12 cellular contexts compared by ENCODE assay signal in the genomic region with DNA sequence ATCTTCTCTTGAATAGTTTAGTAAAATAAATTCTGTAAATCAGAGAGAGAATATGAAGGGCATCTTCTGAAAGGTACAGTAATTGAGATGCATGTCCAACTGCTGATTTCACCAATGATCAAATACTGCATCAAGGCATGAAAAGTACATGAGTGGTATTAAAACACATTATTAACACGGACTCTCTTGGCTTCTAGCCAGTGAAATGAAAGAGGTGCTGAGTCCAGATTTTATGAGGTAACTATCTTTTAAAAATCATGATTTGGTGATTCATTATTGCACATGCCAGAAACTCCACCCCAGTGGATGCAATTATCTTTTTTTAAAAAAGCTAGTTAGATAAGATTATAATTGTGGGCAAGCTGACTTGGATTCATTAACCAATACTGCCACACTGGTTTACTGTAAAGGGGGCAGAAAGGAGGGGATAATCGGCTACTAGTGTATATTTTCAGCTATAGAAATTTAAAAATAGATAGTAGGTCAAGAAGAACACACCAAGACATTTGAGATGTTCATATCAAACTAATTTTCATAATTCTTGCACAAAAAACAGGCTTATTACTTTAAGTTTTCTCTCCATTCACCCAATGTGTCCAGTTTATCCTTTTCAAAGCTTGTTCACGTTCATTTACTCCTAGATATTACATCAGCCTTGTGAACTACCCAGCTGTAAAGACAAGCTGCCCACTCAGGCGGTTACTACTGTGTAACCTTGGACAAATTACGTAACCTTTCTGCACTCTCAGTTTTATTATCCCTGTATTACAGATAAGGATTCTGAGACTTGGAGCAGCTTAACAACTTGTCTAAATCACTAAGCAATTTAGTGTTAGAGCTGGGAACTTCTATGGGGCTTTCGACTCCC. TPM values are rescaled to one million over a fixed set of nuclear protein-coding genes. Genes with fewer than 3 reads are reported as not detected.
DNase-seq lines count a peak whose midpoint lies in the region; ATAC-seq, FAIRE-seq and TF ChIP-seq lines count a peak whose summit lies in the region.
"Had no signal": no experiment of that assay in that cellular context is flagged by ENCODE, and none has a peak within 500 bp of the region (broad histone marks: within the 10 kb centered on the region; RNA-seq: fewer than 3 reads in every experiment).

No MANE protein-coding gene starts in this region.

- no peak overlapping the region for H3K9ac ChIP-seq in GM12878 (ENCODE audit: control insufficient read depth, insufficient read depth, low read length)

- no peak overlapping the region for H3K4me3 ChIP-seq in GM12878
- H3K4me3 ChIP-seq: tibial nerve had no signal

- no peaks in the 10 kb centered on the region for H3K9me3 Mint-ChIP-seq in effector memory CD8-positive, alpha-beta T cell

- peak; percentile 8 for DNase-seq in DMS79 (lab: John Stamatoyannopoulos, UW)
- DNase-seq in LoVo (ENCODE audit: low spot score), result peak; percentile 36
- DNase-seq in GM12878 (ENCODE audit: low read depth, low spot score), result no peak
- no peak for DNase-seq in left lobe of liver (ENCODE audit: low spot score)
- DNase-seq in NCI-H69 (lab: John Stamatoyannopoulos, UW), result no peak
- DNase-seq in effector memory CD8-positive, alpha-beta T cell, result no peak
- DNase-seq: COR-L47, NCI-H187 had no signal

- no peaks in the 10 kb centered on the region; a peak in 1 of 4 replicates for H3K27me3 ChIP-seq in GM12878 (replicated peaks in 1 of 2; ENCODE audit: control insufficient read depth in 2 of 2, insufficient read depth in 2 of 2, low read length in 1 of 2)
- H3K27me3 ChIP-seq: tibial nerve had no signal

- in situ Hi-C loops in GM12878 (cut with MboI), result no loop called here

- TF ChIP-seq CTCF in GM12878 (IDR thresholded peaks at IDR 0.05 in 2 of 3, conservative IDR thresholded peaks at IDR 0.05 in 1 of 3; ENCODE audit: control insufficient read depth in 2 of 3, extremely low read depth in 1 of 3, insufficient read depth in 1 of 3, low read depth in 3 of 3, low read length in 3 of 3), result no peak

- no peaks in the 10 kb centered on the region for H3K79me2 ChIP-seq in GM12878 (ENCODE audit: control insufficient read depth, insufficient read depth, low read length)

- no TSS peak for BruUV-seq in GM12878 (replicated peaks; lab: Mats Ljungman, UMichigan)

- no peaks in the 10 kb centered on the region for H4K20me1 ChIP-seq in GM12878 (ENCODE audit: control insufficient read depth, insufficient read depth)

- H3K4me2 ChIP-seq in GM12878 (ENCODE audit: control insufficient read depth, insufficient read depth), result no peak overlapping the region

- no peaks in the 10 kb centered on the region for H3K36me3 ChIP-seq in GM12878 (ENCODE audit: control insufficient read depth in 2 of 2, insufficient read depth in 2 of 2, low read length in 1 of 2)
- H3K36me3 ChIP-seq: tibial nerve had no signal

- POLR2A ChIA-PET in GM12878 (lab: Charles Lee), result interaction anchor here (1.0 kb wide), 2 partner anchors 90 to 346 kb away, joined by 3 read pairs; no protein-coding TSS in a partner anchor

- H3K4me1 Mint-ChIP-seq in effector memory CD8-positive, alpha-beta T cell (ENCODE audit: low read depth in 2 of 2), result no peaks in the 10 kb centered on the region

- H3K27me3 Mint-ChIP-seq in effector memory CD8-positive, alpha-beta T cell, result peaks cover 4 to 22% of the 10 kb centered on the region in 2 donors

- H3K9me3 ChIP-seq in GM12878 (replicated peaks; ENCODE audit: control insufficient read depth, insufficient read depth, low read length), result no peaks in the 10 kb centered on the region
- H3K9me3 ChIP-seq: tibial nerve had no signal

- no peak overlapping the region for H3K27ac ChIP-seq in GM12878 (ENCODE audit: control insufficient read depth, insufficient read depth)
- H3K27ac ChIP-seq: tibial nerve had no signal

- TF ChIP-seq POLR2A in GM12878 (IDR thresholded peaks at IDR 0.05; ENCODE audit: low read depth, low read length), result no peak

- H3K4me1 ChIP-seq in GM12878 (ENCODE audit: control insufficient read depth, insufficient read depth, low read length), result no peaks in the 10 kb centered on the region
- H3K4me1 ChIP-seq: tibial nerve had no signal

- RAD21 ChIA-PET in GM12878 (lab: Charles Lee; ENCODE audit: unreplicated experiment), result interaction anchor here (0.6 kb wide), 1 partner anchor 131 kb away, joined by 3 read pairs; no protein-coding TSS in a partner anchor

- CTCF ChIA-PET in GM12878 (lab: Yijun Ruan, JAX), result interaction anchor here (0.7 to 1.2 kb wide), 2 partner anchors 23 to 131 kb away, joined by 3 read pairs; no protein-coding TSS in a partner anchor

- FAIRE-seq in GM12878 (lab: Jason Lieb, UNC), result no peak
- FAIRE-seq: GM12891 had no signal

- TF ChIP-seq RAD21 in GM12878 (IDR thresholded peaks at IDR 0.05; ENCODE audit: insufficient read depth, low read depth, low read length), result no peak

- H3K36me3 Mint-ChIP-seq in effector memory CD8-positive, alpha-beta T cell (ENCODE audit: insufficient read depth), result no peaks in the 10 kb centered on the region

- no peak overlapping the region for H3K4me3 Mint-ChIP-seq in effector memory CD8-positive, alpha-beta T cell

- TF ChIP-seq EP300 in GM12878 (IDR thresholded peaks at IDR 0.05; ENCODE audit: borderline replicate concordance in 1 of 2, control insufficient read depth in 1 of 2, low read depth in 2 of 2, low read length in 2 of 2), result no peak

- SMC1A ChIA-PET in GM12878 (lab: Charles Lee; ENCODE audit: uncharacterized antibody, unreplicated experiment), result interaction anchor here (0.6 to 1.8 kb wide), 7 partner anchors 9 to 131 kb away, joined by 3 to 5 read pairs (median 4); no protein-coding TSS in a partner anchor

- intact Hi-C loops in GM12878 (cut with micrococcal nuclease; ENCODE audit: unreplicated experiment), result no loop called here

- peak; percentile 22; the same call in 2 of the 3 replicates for ATAC-seq in GM12878
- peak; percentile 64 for ATAC-seq in left lobe of liver
- no peak for ATAC-seq in HG02973 (IDR thresholded peaks at IDR 0.05; ENCODE audit: unreplicated experiment)
- no peak for ATAC-seq in HG03439 (IDR thresholded peaks at IDR 0.05; ENCODE audit: unreplicated experiment)
- ATAC-seq in effector memory CD8-positive, alpha-beta T cell (replicated peaks), result no peak

- WGBS in GM12878 (ENCODE audit: insufficient coverage, insufficient replicate concordance, low lambda C conversion rate, missing lambda C conversion rate), result 17% methylated on average over 6 of the region's 6 CpGs

- H2AFZ ChIP-seq in GM12878 (ENCODE audit: control insufficient read depth, low read depth, low read length), result no peak overlapping the region

- no peak overlapping the region for H3K27ac Mint-ChIP-seq in effector memory CD8-positive, alpha-beta T cell

TF ChIP-seq in GM12878, 131 proteins besides CTCF, POLR2A, EP300 and RAD21:
- TF ChIP-seq JUNB (IDR thresholded peaks at IDR 0.05) (peak; percentile 29; the same call in 1 of the 2 replicates), NFIC (IDR thresholded peaks at IDR 0.05; ENCODE audit: low read depth, low read length) (peak; percentile 16; the same call in 1 of the 2 replicates)
- TF ChIP-seq, protein P1, sequence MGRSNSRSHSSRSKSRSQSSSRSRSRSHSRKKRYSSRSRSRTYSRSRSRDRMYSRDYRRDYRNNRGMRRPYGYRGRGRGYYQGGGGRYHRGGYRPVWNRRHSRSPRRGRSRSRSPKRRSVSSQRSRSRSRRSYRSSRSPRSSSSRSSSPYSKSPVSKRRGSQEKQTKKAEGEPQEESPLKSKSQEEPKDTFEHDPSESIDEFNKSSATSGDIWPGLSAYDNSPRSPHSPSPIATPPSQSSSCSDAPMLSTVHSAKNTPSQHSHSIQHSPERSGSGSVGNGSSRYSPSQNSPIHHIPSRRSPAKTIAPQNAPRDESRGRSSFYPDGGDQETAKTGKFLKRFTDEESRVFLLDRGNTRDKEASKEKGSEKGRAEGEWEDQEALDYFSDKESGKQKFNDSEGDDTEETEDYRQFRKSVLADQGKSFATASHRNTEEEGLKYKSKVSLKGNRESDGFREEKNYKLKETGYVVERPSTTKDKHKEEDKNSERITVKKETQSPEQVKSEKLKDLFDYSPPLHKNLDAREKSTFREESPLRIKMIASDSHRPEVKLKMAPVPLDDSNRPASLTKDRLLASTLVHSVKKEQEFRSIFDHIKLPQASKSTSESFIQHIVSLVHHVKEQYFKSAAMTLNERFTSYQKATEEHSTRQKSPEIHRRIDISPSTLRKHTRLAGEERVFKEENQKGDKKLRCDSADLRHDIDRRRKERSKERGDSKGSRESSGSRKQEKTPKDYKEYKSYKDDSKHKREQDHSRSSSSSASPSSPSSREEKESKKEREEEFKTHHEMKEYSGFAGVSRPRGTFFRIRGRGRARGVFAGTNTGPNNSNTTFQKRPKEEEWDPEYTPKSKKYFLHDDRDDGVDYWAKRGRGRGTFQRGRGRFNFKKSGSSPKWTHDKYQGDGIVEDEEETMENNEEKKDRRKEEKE (IDR thresholded peaks at IDR 0.05), result no peak

RNA-seq across cellular contexts. Expression of a gene that starts 20.3 kb away (rescaled TPM):
- 0.52 and 1.3 TPM in 2 replicates for total RNA-seq in GM12878 (2013; cell fraction: nucleolus; rRNA removed)
- total RNA-seq in GM12878 (2014; rRNA removed) (0.16 and 0.17 TPM in 2 replicates), GM12878 (2014; rRNA removed; fragmentation: Illumina TruSeq; extraction: Trizol) (0.09 TPM in 2 replicates), GM12878 (2021) (0.11 and 0.23 TPM in 2 replicates), left lobe of liver (0.08 TPM)
- not detected for polyA plus RNA-seq in GM12878 (2011; ENCODE audit: low read depth)
- polyA plus RNA-seq in GM12878 (2011; rRNA removed) (0.31 and 0.37 TPM in 2 replicates), GM12878 (2014; fragmentation: Illumina TruSeq; extraction: Trizol) (0.07 TPM in 1 of 2 replicates, not detected in the other), GM12878 (2014; fragmentation: Nextera tagmentation; extraction: Ambion mirVana) (under 1 TPM in 1 of 2 experiments, not detected in 1; 0.03 TPM), GM12878 (2014; rRNA removed) (0.06 and 0.08 TPM in 2 replicates), GM12878 (2016; fragmentation: Nextera tagmentation; extraction: Ambion mirVana) (not detected)
- 0.22 and 0.25 TPM in 2 replicates for polyA plus RNA-seq in GM12878 (2011; cell fraction: cytosol; rRNA removed)
- polyA plus RNA-seq in GM12878 (2011; cell fraction: nucleus; rRNA removed), result 1.3 TPM in 2 replicates
- polyA plus RNA-seq in GM12878 (2012), result 0.07 and 0.08 TPM in 2 replicates
- polyA minus RNA-seq in GM12878 (2011; rRNA and poly(A)+ RNA removed), result 1.6 and 1.8 TPM in 2 replicates
- 0.94 TPM in 1 of 2 replicates, not detected in the other for polyA minus RNA-seq in GM12878 (2011; cell fraction: cytosol; rRNA and poly(A)+ RNA removed)
- polyA minus RNA-seq in GM12878 (2011; cell fraction: nucleus; rRNA and poly(A)+ RNA removed), result 0.29 and 0.36 TPM in 2 replicates

Comparison
In these comparisons a context has a peak if more than half of its experiments do, and no peak if none do; other contexts are left out.
1. DNase-seq: peak in DMS79 (single experiment) and LoVo (single experiment); none in GM12878 (single experiment), left lobe of liver (single experiment), NCI-H69 (single experiment) and effector memory CD8-positive, alpha-beta T cell (0 of 3).
2. ATAC-seq: peak in GM12878 (single experiment) and left lobe of liver (single experiment); none in HG02973 (single experiment), HG03439 (single experiment) and effector memory CD8-positive, alpha-beta T cell (single experiment).